ENCODE assay signal across 17 cellular contexts in the genomic region with DNA sequence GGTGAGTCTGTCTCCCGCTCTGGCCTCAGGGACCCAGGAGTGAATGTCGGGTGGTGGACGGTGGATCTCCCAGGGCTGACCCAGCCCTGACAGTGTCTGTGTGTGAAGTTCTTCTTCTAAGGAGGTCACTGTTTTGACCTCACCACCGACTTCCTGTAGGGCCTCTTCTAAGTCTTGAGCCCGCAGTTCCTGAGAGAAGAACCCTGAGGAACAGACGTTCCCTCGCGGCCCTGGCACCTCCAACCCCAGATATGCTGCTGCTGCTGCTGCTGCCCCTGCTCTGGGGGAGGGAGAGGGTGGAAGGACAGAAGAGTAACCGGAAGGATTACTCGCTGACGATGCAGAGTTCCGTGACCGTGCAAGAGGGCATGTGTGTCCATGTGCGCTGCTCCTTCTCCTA. TPM values are rescaled to one million over a fixed set of nuclear protein-coding genes. Genes with fewer than 3 reads are reported as not detected.
DNase-seq lines count a peak whose midpoint lies in the region; ATAC-seq and TF ChIP-seq lines count a peak whose summit lies in the region.
"Had no signal": no experiment of that assay in that cellular context is flagged by ENCODE, and none has a peak within 500 bp of the region (broad histone marks: within the 10 kb centered on the region; RNA-seq: fewer than 3 reads in every experiment).

SIGLEC7 (plus strand) TSS at position 183 of the 400 bp plus-strand sequence; CDS start at position 252, 69 bp downstream.

- H3K27ac ChIP-seq in testis = peak within 1 kb of the TSS in 1 of 2 donors; percentile 24
- H3K27ac ChIP-seq: A549 had no signal

- DNase-seq in activated T-cell treated with anti-CD3 and anti-CD28 coated beads, Interleukin-2, amount 50 U/mL, for 4 hours = no peak
- DNase-seq in activated T-cell treated with anti-CD3 and anti-CD28 coated beads for 4 hours (no peak), medulla oblongata (ENCODE audit: extremely low spot score) (peak; percentile 43), testis (peak; percentile 45), KG1 (lab: John Stamatoyannopoulos, UW) (no peak)
- no peak for DNase-seq in activated CD8-positive, alpha-beta T cell treated with anti-CD3 and anti-CD28 coated beads for 36 hours
- DNase-seq: activated CD4-positive, CD25-positive, alpha-beta regulatory T cell; IMR-90; naive B cell; NCI-H1417 treated with DMSO at 0.1 percent for 48 hours; NCI-H226; SW 1271 had no signal

- no peaks in the 10 kb centered on the region for H3K9me3 ChIP-seq in testis

- H3K4me1 Mint-ChIP-seq in activated T-cell treated with anti-CD3 and anti-CD28 coated beads, Interleukin-2, amount 50 U/mL, for 4 hours (ENCODE audit: low read depth) = peaks cover 13% of the 10 kb centered on the region
- H3K4me1 Mint-ChIP-seq in dendritic cell treated with granulocyte-macrophage colony-stimulating factor and Interleukin-4, amounts not matched to agents 40 ng/mL and 50 ng/mL, for 4 days (ENCODE audit: low read depth) = peaks cover 100% of the 10 kb centered on the region
- H3K4me1 Mint-ChIP-seq in activated CD8-positive, alpha-beta T cell treated with anti-CD3 and anti-CD28 coated beads for 36 hours (ENCODE audit: low read depth) = peaks cover 11% of the 10 kb centered on the region

- H3K27me3 ChIP-seq in testis = no peaks in the 10 kb centered on the region

- intact Hi-C loops in dendritic cell treated with granulocyte-macrophage colony-stimulating factor and Interleukin-4, amounts not matched to agents 40 ng/mL and 50 ng/mL, for 4 days (cut with micrococcal nuclease) = no loop called here
- intact Hi-C loops in testis (cut with DNase I; ENCODE audit: low total_unique reads) = no loop called here
- intact Hi-C loops in activated CD8-positive, alpha-beta T cell treated with anti-CD3 and anti-CD28 coated beads for 36 hours (cut with micrococcal nuclease) = no loop called here

- no peak for TF ChIP-seq POLR2A in testis (IDR thresholded peaks at IDR 0.05)

- no peaks in the 10 kb centered on the region for H3K4me1 ChIP-seq in testis
- H3K4me1 ChIP-seq: A549 had no signal

- H3K27me3 Mint-ChIP-seq in activated T-cell treated with anti-CD3 and anti-CD28 coated beads, Interleukin-2, amount 50 U/mL, for 4 hours (ENCODE audit: low read depth) = peaks cover 7% of the 10 kb centered on the region
- no peaks in the 10 kb centered on the region for H3K27me3 Mint-ChIP-seq in dendritic cell treated with granulocyte-macrophage colony-stimulating factor and Interleukin-4, amounts not matched to agents 40 ng/mL and 50 ng/mL, for 4 days
- no peaks in the 10 kb centered on the region for H3K27me3 Mint-ChIP-seq in activated CD8-positive, alpha-beta T cell treated with anti-CD3 and anti-CD28 coated beads for 36 hours

- no peaks in the 10 kb centered on the region for H3K36me3 ChIP-seq in testis (ENCODE audit: low read depth, missing control alignments)

- peak within 1 kb of the TSS; percentile 31 for H3K4me3 Mint-ChIP-seq in activated T-cell treated with anti-CD3 and anti-CD28 coated beads, Interleukin-2, amount 50 U/mL, for 4 hours
- peak within 1 kb of the TSS; percentile 74 for H3K4me3 Mint-ChIP-seq in dendritic cell treated with granulocyte-macrophage colony-stimulating factor and Interleukin-4, amounts not matched to agents 40 ng/mL and 50 ng/mL, for 4 days
- no peak within 1 kb of the TSS for H3K4me3 Mint-ChIP-seq in activated CD8-positive, alpha-beta T cell treated with anti-CD3 and anti-CD28 coated beads for 36 hours
- H3K4me3 Mint-ChIP-seq: naive B cell had no signal

- CTCF ChIA-PET in activated CD8-positive, alpha-beta T cell treated with anti-CD3 and anti-CD28 coated beads for 36 hours (lab: Charles Lee) = no interaction called here

- ATAC-seq in activated T-cell treated with anti-CD3 and anti-CD28 coated beads, Interleukin-2, amount 50 U/mL, for 4 hours = no peak
- ATAC-seq in GM19395 (IDR thresholded peaks at IDR 0.05; ENCODE audit: unreplicated experiment) = no peak
- ATAC-seq in activated CD8-positive, alpha-beta T cell treated with anti-CD3 and anti-CD28 coated beads for 36 hours = no peak
- ATAC-seq: A549 had no signal

- H3K4me3 ChIP-seq in testis = no peak within 1 kb of the TSS
- H3K4me3 ChIP-seq: A549, skin epidermis had no signal

- POLR2A ChIA-PET in activated CD8-positive, alpha-beta T cell treated with anti-CD3 and anti-CD28 coated beads for 36 hours (lab: Charles Lee) = no interaction called here

- WGBS in testis, 2 donors = 44 to 54% methylated on average over 14 of the region's 14 CpGs

- peak within 1 kb of the TSS; percentile 98 for H3K27ac Mint-ChIP-seq in dendritic cell treated with granulocyte-macrophage colony-stimulating factor and Interleukin-4, amounts not matched to agents 40 ng/mL and 50 ng/mL, for 4 days
- H3K27ac Mint-ChIP-seq in activated CD8-positive, alpha-beta T cell treated with anti-CD3 and anti-CD28 coated beads for 36 hours = no peak within 1 kb of the TSS

- no peaks in the 10 kb centered on the region for H3K36me3 Mint-ChIP-seq in activated T-cell treated with anti-CD3 and anti-CD28 coated beads, Interleukin-2, amount 50 U/mL, for 4 hours (ENCODE audit: insufficient read depth)
- H3K36me3 Mint-ChIP-seq in dendritic cell treated with granulocyte-macrophage colony-stimulating factor and Interleukin-4, amounts not matched to agents 40 ng/mL and 50 ng/mL, for 4 days (ENCODE audit: low read depth) = peaks cover 51% of the 10 kb centered on the region
- no peaks in the 10 kb centered on the region for H3K36me3 Mint-ChIP-seq in activated CD8-positive, alpha-beta T cell treated with anti-CD3 and anti-CD28 coated beads for 36 hours (ENCODE audit: low read depth)
- H3K36me3 Mint-ChIP-seq: naive B cell had no signal

- H3K9me3 Mint-ChIP-seq in activated T-cell treated with anti-CD3 and anti-CD28 coated beads, Interleukin-2, amount 50 U/mL, for 4 hours = no peaks in the 10 kb centered on the region
- no peaks in the 10 kb centered on the region for H3K9me3 Mint-ChIP-seq in dendritic cell treated with granulocyte-macrophage colony-stimulating factor and Interleukin-4, amounts not matched to agents 40 ng/mL and 50 ng/mL, for 4 days
- no peaks in the 10 kb centered on the region for H3K9me3 Mint-ChIP-seq in activated CD8-positive, alpha-beta T cell treated with anti-CD3 and anti-CD28 coated beads for 36 hours
- H3K9me3 Mint-ChIP-seq: naive B cell had no signal

- TF ChIP-seq CTCF in testis (IDR thresholded peaks at IDR 0.05) = no peak
- no peak for TF ChIP-seq CTCF in activated CD8-positive, alpha-beta T cell treated with anti-CD3 and anti-CD28 coated beads for 36 hours (IDR thresholded peaks at IDR 0.05)

RNA-seq across cellular contexts. Expression of gene SIGLEC7, which starts in this region (rescaled TPM):
- total RNA-seq in activated T-cell treated with anti-CD3 and anti-CD28 coated beads, Interleukin-2, amount 50 U/mL, for 4 hours = under 1 TPM in 1 of 3 donors, not detected in 2; 0.16 TPM
- total RNA-seq in testis = 1 to 10 TPM in 1 of 2 donors, under 1 TPM in 1; 0.79 to 1.2 TPM
- polyA plus RNA-seq in testis (ENCODE audit: insufficient read depth, low read depth, low replicate concordance) = 2.0 TPM
- total RNA-seq in activated CD8-positive, alpha-beta T cell treated with anti-CD3 and anti-CD28 coated beads for 36 hours = not detected
- total RNA-seq: IMR-90, OCI-LY7 had no signal
- polyA plus RNA-seq: A549, IMR-90 had no signal

Comparison
In these comparisons a context has a peak if more than half of its experiments do, and no peak if none do; other contexts are left out.
1. DNase-seq: peak in medulla oblongata (single experiment) and testis (single experiment); none in activated T-cell treated with anti-CD3 and anti-CD28 coated beads, Interleukin-2, amount 50 U/mL, for 4 hours (single experiment), activated T-cell treated with anti-CD3 and anti-CD28 coated beads for 4 hours (single experiment), activated CD8-positive, alpha-beta T cell treated with anti-CD3 and anti-CD28 coated beads for 36 hours (single experiment) and KG1 (single experiment).